Comparison of ENCODE assay signal across 31 cellular contexts in the genomic region with DNA sequence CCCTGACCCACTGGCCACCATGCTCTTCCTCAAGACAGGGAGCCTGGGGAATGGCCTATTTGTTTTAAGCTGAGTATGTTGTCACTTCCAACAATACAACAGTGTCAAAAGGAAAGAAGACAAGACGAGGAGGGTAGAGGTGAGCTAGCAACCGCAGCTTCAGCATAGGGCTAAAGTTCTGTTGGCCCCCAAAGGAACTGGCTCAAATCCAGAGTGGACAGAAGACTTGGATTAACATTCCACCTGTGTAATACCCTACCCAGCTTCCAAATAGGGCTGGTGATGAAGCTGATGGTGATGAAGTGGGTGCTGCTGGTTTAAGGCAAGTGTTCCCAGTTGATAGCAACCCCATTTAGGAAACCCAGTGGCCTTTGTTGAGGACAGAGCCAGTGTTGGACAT. TPM values are rescaled to one million over a fixed set of nuclear protein-coding genes. Genes with fewer than 3 reads are reported as not detected.
"Had no signal": no experiment of that assay in that cellular context is flagged by ENCODE, and none has a peak within 500 bp of the region (broad histone marks: within the 10 kb centered on the region; RNA-seq: fewer than 3 reads in every experiment).

No MANE protein-coding gene starts in this region.

- H3K9me3 Mint-ChIP-seq: natural killer cell; nephron; neural progenitor cell; stimulated activated memory B cell treated with anti-CD40 and anti-IgM and Interleukin-4, amounts not matched to agents 10 μg/mL and 1 μg/mL and 100 μg/mL, for 72 hours; type B pancreatic cell had no signal

- H3K27ac ChIP-seq: neural progenitor cell, ovary, parathyroid adenoma, psoas muscle, right lobe of liver, sigmoid colon, suprapubic skin, testis, tibial artery, transverse colon, upper lobe of right lung, uterus had no signal

- H3K27ac Mint-ChIP-seq: natural killer cell; neural progenitor cell; progenitor cell of endocrine pancreas; stimulated activated memory B cell treated with anti-CD40 and anti-IgM and Interleukin-4, amounts not matched to agents 10 μg/mL and 1 μg/mL and 100 μg/mL, for 72 hours; stimulated activated naive CD8-positive, alpha-beta T cell treated with anti-CD3 and anti-CD28 coated beads, Interleukin-15, amount 100 ng/mL, for 72 hours; type B pancreatic cell had no signal

- H3K9me3 ChIP-seq: ovary, psoas muscle, right lobe of liver, sigmoid colon, suprapubic skin, testis, tibial artery, transverse colon, upper lobe of right lung, uterus had no signal

- ATAC-seq: natural killer cell; psoas muscle; right cardiac atrium; stimulated activated memory B cell treated with anti-CD40 and anti-IgM and Interleukin-4, amounts not matched to agents 10 μg/mL and 1 μg/mL and 100 μg/mL, for 72 hours; stimulated activated naive CD8-positive, alpha-beta T cell treated with anti-CD3 and anti-CD28 coated beads, Interleukin-15, amount 100 ng/mL, for 72 hours; stimulated activated naive CD8-positive, alpha-beta T cell treated with anti-CD3 and anti-CD28 coated beads, Interleukin-15, Interleukin-2, amounts not matched to agents 100 U/mL and 50 U/mL, for 24 hours; upper lobe of right lung had no signal

- H3K27me3 ChIP-seq: ovary, right lobe of liver, testis, transverse colon, upper lobe of right lung, uterus had no signal

- H3K4me3 Mint-ChIP-seq: natural killer cell; nephron; neural progenitor cell; stimulated activated memory B cell treated with anti-CD40 and anti-IgM and Interleukin-4, amounts not matched to agents 10 μg/mL and 1 μg/mL and 100 μg/mL, for 72 hours; stimulated activated naive CD8-positive, alpha-beta T cell treated with anti-CD3 and anti-CD28 coated beads, Interleukin-15, amount 100 ng/mL, for 72 hours; type B pancreatic cell had no signal

- H3K36me3 Mint-ChIP-seq: natural killer cell; neural progenitor cell; stimulated activated memory B cell treated with anti-CD40 and anti-IgM and Interleukin-4, amounts not matched to agents 10 μg/mL and 1 μg/mL and 100 μg/mL, for 72 hours; type B pancreatic cell had no signal

- H3K4me1 Mint-ChIP-seq: natural killer cell; nephron; stimulated activated memory B cell treated with anti-CD40 and anti-IgM and Interleukin-4, amounts not matched to agents 10 μg/mL and 1 μg/mL and 100 μg/mL, for 72 hours had no signal

- H3K4me3 ChIP-seq: neural progenitor cell, ovary, psoas muscle, right lobe of liver, sigmoid colon, suprapubic skin, testis, tibial artery, transverse colon, upper lobe of right lung, uterus had no signal

- H3K4me1 ChIP-seq: neural progenitor cell, psoas muscle, sigmoid colon, testis, tibial artery, upper lobe of right lung, uterus had no signal

- DNase-seq: natural killer cell; occipital lobe; ovary; psoas muscle; right cardiac atrium; sigmoid colon; small intestine; stimulated activated CD4-positive, alpha-beta T cell treated with anti-CD3 and anti-CD28 coated beads, Interleukin-12 subunit alpha, Interleukin-12 subunit beta, amount 100 ng/mL, for 4 hours; stimulated activated CD4-positive, alpha-beta T cell treated with anti-CD3 and anti-CD28 coated beads, Interleukin-1b, Interleukin-23, amount 100 ng/mL, for 48 hours; stimulated activated CD4-positive, alpha-beta T cell treated with anti-CD3 and anti-CD28 coated beads, Interleukin-4, amount 100 ng/mL, for 1 hour; stimulated activated CD4-positive, alpha-beta T cell treated with anti-CD3 and anti-CD28 coated beads, Interleukin-4, amount 100 ng/mL, for 4 hours; stimulated activated CD8-positive, alpha-beta memory T cell treated with anti-CD3 and anti-CD28 coated beads, Interleukin-4, amount 100 ng/mL, for 48 hours; stimulated activated naive CD4-positive, alpha-beta T cell; stimulated activated naive CD8-positive, alpha-beta T cell treated with anti-CD3 and anti-CD28 coated beads, Interleukin-15, amount 100 ng/mL, for 72 hours; stimulated activated naive CD8-positive, alpha-beta T cell treated with anti-CD3 and anti-CD28 coated beads, Interleukin-15, Interleukin-2, amounts not matched to agents 100 U/mL and 50 U/mL, for 24 hours; substantia nigra; testis; tibial artery; transverse colon; upper lobe of right lung; uterus had no signal

- FAIRE-seq: small intestine had no signal

- H3K36me3 ChIP-seq: neural progenitor cell, ovary, right lobe of liver, sigmoid colon, suprapubic skin, tibial artery, transverse colon, upper lobe of right lung, uterus had no signal

RNA-seq across cellular contexts. Expression of a gene that starts 31.7 kb away (rescaled TPM):
- total RNA-seq: osteoblast had no signal

RNA-seq across cellular contexts. Expression of a gene that starts 53.3 kb away (rescaled TPM):
- total RNA-seq: occipital lobe, osteoblast, psoas muscle, renal cortical epithelial cell, suprapubic skin had no signal
